18 cellular contexts compared by ENCODE assay signal in genomic region chr6:157093555-157093954, GRCh38.
DNase-seq lines count a peak whose midpoint lies in the region; ATAC-seq, FAIRE-seq and TF ChIP-seq lines count a peak whose summit lies in the region.
"Had no signal": no experiment of that assay in that cellular context is flagged by ENCODE, and none has a peak within 500 bp of the region (broad histone marks: within the 10 kb centered on the region; RNA-seq: fewer than 3 reads in every experiment).

No MANE protein-coding gene starts in this region.

- intact Hi-C loops in endothelial cell of umbilical vein (cut with micrococcal nuclease) (loop anchor here (5.0 kb wide), 1 partner anchor 311 kb away; no protein-coding TSS in a partner anchor), mucosa of descending colon (cut with DNase I, micrococcal nuclease) (no loop called here)

- H3K9ac ChIP-seq in BLaER1 (no peak overlapping the region), endothelial cell of umbilical vein (replicated peaks; ENCODE audit: extremely low read depth, insufficient read depth, low read length) (no peak overlapping the region)

- TF ChIP-seq POLR2A in endothelial cell of umbilical vein (IDR thresholded peaks at IDR 0.05; ENCODE audit: low read depth, low read length) = no peak

- ATAC-seq in T-helper 17 cell = no peak
- no peak for ATAC-seq in natural killer cell treated with Interleukin-12 subunit alpha and Interleukin-12 subunit beta and Interleukin-15 and Interleukin-18, amount 100 ng/mL, for 72 hours
- ATAC-seq in mucosa of descending colon = no peak
- ATAC-seq: PC-3 had no signal

- H3K4me3 Mint-ChIP-seq in T-helper 17 cell = no peak overlapping the region
- H3K4me3 Mint-ChIP-seq in natural killer cell treated with Interleukin-12 subunit alpha and Interleukin-12 subunit beta and Interleukin-15 and Interleukin-18, amount 100 ng/mL, for 72 hours = peak overlapping the region; percentile 30

- H3K27me3 Mint-ChIP-seq in T-helper 17 cell = no peaks in the 10 kb centered on the region
- no peaks in the 10 kb centered on the region for H3K27me3 Mint-ChIP-seq in natural killer cell treated with Interleukin-12 subunit alpha and Interleukin-12 subunit beta and Interleukin-15 and Interleukin-18, amount 100 ng/mL, for 72 hours

- no peak for DNase-seq in T-helper 17 cell
- peak; percentile 17 for DNase-seq in endothelial cell of umbilical vein (ENCODE audit: low read depth, low spot score)
- DNase-seq in natural killer cell treated with Interleukin-12 subunit alpha and Interleukin-12 subunit beta and Interleukin-15 and Interleukin-18, amount 100 ng/mL, for 72 hours (ENCODE audit: low spot score) = no peak
- no peak for DNase-seq in frontal cortex (ENCODE audit: low spot score in 2 of 2)
- no peak for DNase-seq in activated naive CD4-positive, alpha-beta T cell (lab: John Stamatoyannopoulos, UW)
- DNase-seq in brain microvascular endothelial cell = no peak
- DNase-seq in mucosa of descending colon = no peak
- DNase-seq: C1 segment of cervical spinal cord, NCI-H1048, NCI-H1436 treated with DMSO at 0.1 percent for 48 hours, NCI-H2029, NCI-H345, NCI-H526, PC-3, RPMI8226, SHP77 treated with DMSO at 0.1 percent for 48 hours had no signal

- in situ Hi-C loops in brain microvascular endothelial cell (cut with HindIII; ENCODE audit: low pct_ligation_motif_present, low sequenced_read_pairs) = no loop called here

- H3K9me3 ChIP-seq in BLaER1 = no peaks in the 10 kb centered on the region
- H3K9me3 ChIP-seq in T-helper 17 cell (ENCODE audit: control insufficient read depth, low read length, poor library complexity, severe bottlenecking) = no peaks in the 10 kb centered on the region
- no peaks in the 10 kb centered on the region for H3K9me3 ChIP-seq in endothelial cell of umbilical vein (replicated peaks; ENCODE audit: control insufficient read depth, insufficient read depth, low read length)
- H3K9me3 ChIP-seq in mucosa of descending colon = no peaks in the 10 kb centered on the region

- H3K36me3 Mint-ChIP-seq in T-helper 17 cell (ENCODE audit: low read depth) = peaks cover 10% of the 10 kb centered on the region
- H3K36me3 Mint-ChIP-seq in natural killer cell treated with Interleukin-12 subunit alpha and Interleukin-12 subunit beta and Interleukin-15 and Interleukin-18, amount 100 ng/mL, for 72 hours = no peaks in the 10 kb centered on the region

- no peaks in the 10 kb centered on the region for H3K9me3 Mint-ChIP-seq in natural killer cell treated with Interleukin-12 subunit alpha and Interleukin-12 subunit beta and Interleukin-15 and Interleukin-18, amount 100 ng/mL, for 72 hours

- dilution Hi-C loops in endothelial cell of umbilical vein (cut with MboI; ENCODE audit: extremely low pct_ligation_motif_present, low sequenced_read_pairs) = no loop called here

- no TSS peak for BruUV-seq in endothelial cell of umbilical vein (replicated peaks; lab: Mats Ljungman, UMichigan)

- H3K4me2 ChIP-seq in BLaER1 (peak overlapping the region; percentile 58), endothelial cell of umbilical vein (ENCODE audit: insufficient read depth, low read length) (peak overlapping the region; percentile 23)

- H3K36me3 ChIP-seq in BLaER1 = peaks cover 88% of the 10 kb centered on the region
- peaks cover 0 to 2% of the 10 kb centered on the region in 2 experiments for H3K36me3 ChIP-seq in endothelial cell of umbilical vein (ENCODE audit: control insufficient read depth in 2 of 2, extremely low read depth in 1 of 2, insufficient read depth in 2 of 2, low read length in 2 of 2)
- H3K36me3 ChIP-seq in brain microvascular endothelial cell (replicated peaks) = no peaks in the 10 kb centered on the region
- no peaks in the 10 kb centered on the region for H3K36me3 ChIP-seq in mucosa of descending colon (ENCODE audit: low read depth)

- no peaks in the 10 kb centered on the region for H3K9me1 ChIP-seq in endothelial cell of umbilical vein (replicated peaks; ENCODE audit: control insufficient read depth, extremely low read depth, insufficient read depth, low read length)

- H3K4me1 Mint-ChIP-seq in T-helper 17 cell = peaks cover 29% of the 10 kb centered on the region
- peaks cover 29 to 33% of the 10 kb centered on the region in 2 donors for H3K4me1 Mint-ChIP-seq in natural killer cell treated with Interleukin-12 subunit alpha and Interleukin-12 subunit beta and Interleukin-15 and Interleukin-18, amount 100 ng/mL, for 72 hours (ENCODE audit: low read depth in 2 of 2)

- peaks cover 20% of the 10 kb centered on the region for H3K4me1 ChIP-seq in BLaER1
- H3K4me1 ChIP-seq in endothelial cell of umbilical vein (ENCODE audit: control insufficient read depth, extremely low read depth, insufficient read depth, low read length) = peaks cover 40% of the 10 kb centered on the region
- H3K4me1 ChIP-seq in mucosa of descending colon (ENCODE audit: low read depth) = no peaks in the 10 kb centered on the region

- H2AFZ ChIP-seq in endothelial cell of umbilical vein (ENCODE audit: low read depth, low read length) = no peak overlapping the region

- peaks cover 71% of the 10 kb centered on the region for H4K20me1 ChIP-seq in BLaER1
- no peaks in the 10 kb centered on the region for H4K20me1 ChIP-seq in endothelial cell of umbilical vein (replicated peaks; ENCODE audit: control insufficient read depth, extremely low read depth, insufficient read depth, low read length)

- peak overlapping the region; percentile 34 for H3K27ac Mint-ChIP-seq in T-helper 17 cell
- peak overlapping the region in 1 of 2 donors; percentile 69 for H3K27ac Mint-ChIP-seq in natural killer cell treated with Interleukin-12 subunit alpha and Interleukin-12 subunit beta and Interleukin-15 and Interleukin-18, amount 100 ng/mL, for 72 hours

- H3K27ac ChIP-seq in BLaER1 (no peak overlapping the region), endothelial cell of umbilical vein (ENCODE audit: insufficient read depth, low read depth, low read length) (no peak overlapping the region), brain microvascular endothelial cell (no peak overlapping the region)

- H3K4me3 ChIP-seq in BLaER1 (no peak overlapping the region), endothelial cell of umbilical vein (replicated peaks in 1 of 3; ENCODE audit: insufficient read depth in 1 of 3, low read depth in 1 of 3, low read length in 3 of 3) (no peak overlapping the region), brain microvascular endothelial cell (ENCODE audit: low read depth, low read length) (no peak overlapping the region), mucosa of descending colon (no peak overlapping the region)

- H3K27me3 ChIP-seq in BLaER1 (no peaks in the 10 kb centered on the region), endothelial cell of umbilical vein (ENCODE audit: control insufficient read depth in 2 of 2, insufficient read depth in 2 of 2, low read length in 2 of 2) (no peaks in the 10 kb centered on the region), brain microvascular endothelial cell (replicated peaks) (no peaks in the 10 kb centered on the region)

- no peak for TF ChIP-seq CTCF in endothelial cell of umbilical vein (IDR thresholded peaks at IDR 0.05; ENCODE audit: extremely low read depth in 1 of 2, insufficient read depth in 1 of 2, low read depth in 1 of 2, low read length in 2 of 2)
- no peak for TF ChIP-seq CTCF in brain microvascular endothelial cell (IDR thresholded peaks at IDR 0.05; ENCODE audit: low read depth, low read length, missing control alignments)
- TF ChIP-seq CTCF in mucosa of descending colon (IDR thresholded peaks at IDR 0.05) = no peak

- CTCF ChIA-PET in endothelial cell of umbilical vein (lab: Charles Lee) = interaction anchor here (0.6 to 1.0 kb wide), 2 partner anchors 14 to 1612 kb away, joined by 3 to 4 read pairs; no protein-coding TSS in a partner anchor

- POLR2A ChIA-PET in endothelial cell of umbilical vein (lab: Charles Lee) = no interaction called here

- H3K79me2 ChIP-seq in endothelial cell of umbilical vein (ENCODE audit: control insufficient read depth, insufficient read depth, low read length) = peaks cover 2% of the 10 kb centered on the region

- no peak for FAIRE-seq in endothelial cell of umbilical vein (lab: Jason Lieb, UNC)
- FAIRE-seq in frontal cortex (lab: Jason Lieb, UNC) = no peak
- FAIRE-seq: A204.1 had no signal

TF ChIP-seq in endothelial cell of umbilical vein, 7 proteins besides CTCF, POLR2A, EP300 and RAD21:
- no peak for TF ChIP-seq JUN (IDR thresholded peaks at IDR 0.05; ENCODE audit: borderline replicate concordance, insufficient read depth, insufficient read length, low read depth)
- TF ChIP-seq, protein P1, sequence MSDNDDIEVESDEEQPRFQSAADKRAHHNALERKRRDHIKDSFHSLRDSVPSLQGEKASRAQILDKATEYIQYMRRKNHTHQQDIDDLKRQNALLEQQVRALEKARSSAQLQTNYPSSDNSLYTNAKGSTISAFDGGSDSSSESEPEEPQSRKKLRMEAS (IDR thresholded peaks at IDR 0.05; ENCODE audit: insufficient read depth, insufficient read length) = no peak
- no peak for TF ChIP-seq MYC (IDR thresholded peaks at IDR 0.05; ENCODE audit: low read depth, low read length)
- TF ChIP-seq FOS (IDR thresholded peaks at IDR 0.05; ENCODE audit: borderline replicate concordance, insufficient read depth, low read length) = no peak
- no peak for TF ChIP-seq POLR2AphosphoS5 (IDR thresholded peaks at IDR 0.05; ENCODE audit: insufficient read depth, low read depth, low read length)
- no peak for TF ChIP-seq EZH2 (IDR thresholded peaks at IDR 0.05; ENCODE audit: borderline replicate concordance, low read depth, low read length, severe bottlenecking)
- TF ChIP-seq GATA2 (IDR thresholded peaks at IDR 0.05; ENCODE audit: insufficient read depth, insufficient read length, low read depth, low read length) = no peak
